6 cellular contexts compared by ENCODE assay signal in the genomic region with DNA sequence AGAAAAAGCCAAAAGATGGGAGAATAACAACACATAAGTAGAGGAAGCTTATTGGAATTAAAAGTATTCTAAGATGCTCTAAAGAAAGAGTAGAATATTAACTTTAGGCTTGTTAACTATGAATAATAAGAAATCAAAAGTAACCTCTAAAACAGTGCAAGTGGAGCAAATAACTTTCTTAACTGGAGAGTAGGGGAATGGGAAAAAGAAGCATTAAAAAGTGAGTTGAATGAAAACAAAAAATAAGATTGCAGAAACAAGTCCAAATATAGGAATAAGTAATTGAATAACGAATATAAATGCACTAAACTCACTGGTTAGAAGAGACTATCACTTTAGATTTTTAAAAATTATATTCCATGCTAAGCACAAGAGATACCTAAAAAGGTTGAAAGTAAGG.
"Had no signal": no experiment of that assay in that cellular context is flagged by ENCODE, and none has a peak within 500 bp of the region (broad histone marks: within the 10 kb centered on the region; RNA-seq: fewer than 3 reads in every experiment).

No MANE protein-coding gene starts in this region.

- H3K27ac ChIP-seq: HL-60, KMS-11 had no signal

- DNase-seq: IMR-90, KBM-7, KG1 had no signal

- H3K4me3 ChIP-seq: K562 had no signal
